ENCODE assay signal across 9 cellular contexts in the genomic region with DNA sequence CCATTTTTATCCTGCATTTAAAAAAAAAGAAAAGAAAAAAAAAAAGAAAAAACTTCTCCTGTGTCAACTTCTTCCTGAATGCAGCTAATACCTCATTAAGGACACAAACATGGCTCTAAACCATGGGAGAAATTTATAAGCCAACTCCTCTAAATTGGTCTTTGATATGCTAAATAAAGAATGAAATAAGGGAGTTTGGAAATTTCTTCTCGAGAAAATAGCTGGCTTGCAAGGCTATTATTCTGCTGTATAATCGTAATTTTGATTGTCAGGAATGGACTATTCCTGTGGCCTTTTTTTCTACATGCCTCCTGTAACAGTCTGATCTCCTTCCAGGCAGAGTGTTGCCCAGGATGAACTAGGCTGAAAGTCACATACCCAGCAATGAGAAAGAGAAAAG. TPM values are rescaled to one million over a fixed set of nuclear protein-coding genes. Genes with fewer than 3 reads are reported as not detected.
"Had no signal": no experiment of that assay in that cellular context is flagged by ENCODE, and none has a peak within 500 bp of the region (broad histone marks: within the 10 kb centered on the region; RNA-seq: fewer than 3 reads in every experiment).

No MANE protein-coding gene starts in this region.

- ATAC-seq: HepG2, K562 had no signal

- DNase-seq: IMR-90, KBM-7, KG1 had no signal

- H3K4me3 ChIP-seq: K562 had no signal

- H3K27ac Mint-ChIP-seq: IgD-negative memory B cell had no signal

- H3K4me1 Mint-ChIP-seq: IgD-negative memory B cell had no signal

- H3K27ac ChIP-seq: HL-60 had no signal

- H3K4me3 Mint-ChIP-seq: IgD-negative memory B cell had no signal

RNA-seq across cellular contexts. Expression of a gene that starts 20.6 kb away (rescaled TPM):
- total RNA-seq: HT-29, HT1080, IMR-90, K562 had no signal
- polyA plus RNA-seq: IMR-90 had no signal
